8 cellular contexts compared by ENCODE assay signal in genomic region chr13:45417790-45418534, GRCh38. TPM values are rescaled to one million over a fixed set of nuclear protein-coding genes. Genes with fewer than 3 reads are reported as not detected.
DNase-seq lines count a peak whose midpoint lies in the region; ATAC-seq and TF ChIP-seq lines count a peak whose summit lies in the region.

Gene SLC25A30, minus strand, starts transcription at chr13:45418373. Its CDS starts 6,948 bp downstream, at chr13:45411425.

- TF ChIP-seq CTCF in AG09319 (IDR thresholded peaks at IDR 0.05; ENCODE audit: low read depth, low read length) (no peak), choroid plexus epithelial cell (conservative IDR thresholded peaks at IDR 0.05; ENCODE audit: low read depth, low read length) (no peak)

- CTCF ChIA-PET in activated CD4-positive, alpha-beta T cell treated with anti-CD3 and anti-CD28 coated beads for 36 hours (lab: Charles Lee): interaction anchor here (0.6 to 2.6 kb wide), 9 partner anchors 11 to 903 kb away, joined by 3 to 12 read pairs (median 4); partner anchors contain the start of genes COG3 and TPT1

- peak; percentile 60 for DNase-seq in AG09319 (ENCODE audit: extremely low read depth, low read depth)
- peak; percentile 36 for DNase-seq in NCI-H510A (lab: John Stamatoyannopoulos, UW)
- peak; percentile 94 for DNase-seq in activated CD4-positive, alpha-beta T cell treated with anti-CD3 and anti-CD28 coated beads for 36 hours
- DNase-seq in choroid plexus epithelial cell (ENCODE audit: low read depth): peak; percentile 92
- DNase-seq in kidney glomerular epithelial cell (lab: John Stamatoyannopoulos, UW): peak; percentile 76
- DNase-seq in stimulated activated CD4-positive, alpha-beta T cell treated with anti-CD3 and anti-CD28 coated beads, Interleukin-1b, Interleukin-23, amount 100 ng/mL, for 1 hour (ENCODE audit: low read depth in 2 of 2): peak; percentile 71 to 86

- no peaks in the 10 kb centered on the region for H3K36me3 Mint-ChIP-seq in activated CD4-positive, alpha-beta T cell treated with anti-CD3 and anti-CD28 coated beads for 36 hours (ENCODE audit: low read depth)

- ATAC-seq in GM19023 (IDR thresholded peaks at IDR 0.05; ENCODE audit: unreplicated experiment) (peak; percentile 96), HG03196 (IDR thresholded peaks at IDR 0.05; ENCODE audit: unreplicated experiment) (peak; percentile 85)
- peak; percentile 92 for ATAC-seq in activated CD4-positive, alpha-beta T cell treated with anti-CD3 and anti-CD28 coated beads for 36 hours

- no peaks in the 10 kb centered on the region for H3K27me3 Mint-ChIP-seq in activated CD4-positive, alpha-beta T cell treated with anti-CD3 and anti-CD28 coated beads for 36 hours

- H3K27ac Mint-ChIP-seq in activated CD4-positive, alpha-beta T cell treated with anti-CD3 and anti-CD28 coated beads for 36 hours: peak within 1 kb of the TSS; percentile 92

- H3K4me3 ChIP-seq in choroid plexus epithelial cell (ENCODE audit: low read depth, low read length): peak within 1 kb of the TSS; percentile 84

- POLR2A ChIA-PET in activated CD4-positive, alpha-beta T cell treated with anti-CD3 and anti-CD28 coated beads for 36 hours (lab: Charles Lee): interaction anchor here (0.7 to 2.0 kb wide), 5 partner anchors 22 to 93 kb away, joined by 3 to 8 read pairs (median 4); partner anchors contain the start of genes COG3 and TPT1

- H3K4me1 Mint-ChIP-seq in activated CD4-positive, alpha-beta T cell treated with anti-CD3 and anti-CD28 coated beads for 36 hours: peaks cover 23% of the 10 kb centered on the region

- peak within 1 kb of the TSS; percentile 84 for H3K4me3 Mint-ChIP-seq in activated CD4-positive, alpha-beta T cell treated with anti-CD3 and anti-CD28 coated beads for 36 hours

- intact Hi-C loops in activated CD4-positive, alpha-beta T cell treated with anti-CD3 and anti-CD28 coated beads for 36 hours (cut with DNase I, micrococcal nuclease): loop anchor here (1.0 to 5.0 kb wide), 9 partner anchors 21 to 500 kb away; partner anchors contain the start of genes COG3 (in 2 of the 2), TPT1 (in 2 of the 2), GPALPP1 (in 1 of the 2) and NUFIP1 (in 1 of the 2)

- H3K9me3 Mint-ChIP-seq in activated CD4-positive, alpha-beta T cell treated with anti-CD3 and anti-CD28 coated beads for 36 hours (ENCODE audit: low read depth): no peaks in the 10 kb centered on the region

RNA-seq across cellular contexts. Expression of gene SLC25A30, which starts in this region (rescaled TPM):
- total RNA-seq in activated CD4-positive, alpha-beta T cell treated with anti-CD3 and anti-CD28 coated beads for 36 hours: 10 to 100 TPM; 17.7 to 18.4 TPM

Comparison
In these comparisons a context has a peak if more than half of its experiments do, and no peak if none do; other contexts are left out.
1. Peak in every context shown above with its lines: DNase-seq, ATAC-seq and H3K4me3 ChIP-seq.
2. DNase-seq: peak in every context shown above with its lines; median percentile 94 in activated CD4-positive, alpha-beta T cell treated with anti-CD3 and anti-CD28 coated beads for 36 hours; 92 in choroid plexus epithelial cell; 78 in stimulated activated CD4-positive, alpha-beta T cell treated with anti-CD3 and anti-CD28 coated beads, Interleukin-1b, Interleukin-23, amount 100 ng/mL, for 1 hour; 76 in kidney glomerular epithelial cell; 60 in AG09319; 36 in NCI-H510A.